ENCODE assay signal across 12 cellular contexts in genomic region chr5:40502736-40503135, GRCh38.
DNase-seq lines count a peak whose midpoint lies in the region; ATAC-seq, FAIRE-seq and TF ChIP-seq lines count a peak whose summit lies in the region.
"Had no signal": no experiment of that assay in that cellular context is flagged by ENCODE, and none has a peak within 500 bp of the region (broad histone marks: within the 10 kb centered on the region; RNA-seq: fewer than 3 reads in every experiment).

No MANE protein-coding gene starts in this region.

- H3K27ac Mint-ChIP-seq in osteocyte (ENCODE audit: unreplicated experiment): no peak overlapping the region

- H3K4me1 Mint-ChIP-seq in osteocyte (ENCODE audit: unreplicated experiment): peaks cover 1% of the 10 kb centered on the region

- TF ChIP-seq POLR2A in GM12892 (IDR thresholded peaks at IDR 0.05; ENCODE audit: low read depth, low read length): no peak

- no peak for FAIRE-seq in GM12892 (lab: Jason Lieb, UNC)

- H3K36me3 Mint-ChIP-seq in osteocyte (ENCODE audit: unreplicated experiment): no peaks in the 10 kb centered on the region

- TF ChIP-seq CTCF in osteocyte (IDR thresholded peaks at IDR 0.05): no peak

- no peaks in the 10 kb centered on the region for H3K27me3 Mint-ChIP-seq in osteocyte (ENCODE audit: unreplicated experiment)

- ATAC-seq in HG02973 (IDR thresholded peaks at IDR 0.05; ENCODE audit: unreplicated experiment): peak; percentile 81
- ATAC-seq in esophagus mucosa: no peak
- ATAC-seq in GM21515 (IDR thresholded peaks at IDR 0.05; ENCODE audit: unreplicated experiment): no peak

- peak; percentile 64 for DNase-seq in SIG-M5 treated with dmso at 0.1 percent for 504 hours (lab: John Stamatoyannopoulos, UW; ENCODE audit: unreplicated experiment)
- DNase-seq in SIG-M5 (lab: John Stamatoyannopoulos, UW): no peak
- peak; percentile 97 for DNase-seq in NOMO-1 treated with DMSO at 0.1 percent for 48 hours (lab: John Stamatoyannopoulos, UW; ENCODE audit: unreplicated experiment)
- no peak for DNase-seq in osteocyte (ENCODE audit: extremely low spot score, unreplicated experiment)
- no peak for DNase-seq in GM12892 (ENCODE audit: insufficient read length)
- DNase-seq: COR-L47, hypothalamus, NCI-H187, NCI-H82 had no signal

- no peaks in the 10 kb centered on the region for H3K9me3 Mint-ChIP-seq in osteocyte (ENCODE audit: unreplicated experiment)

- H3K4me3 Mint-ChIP-seq in osteocyte (ENCODE audit: unreplicated experiment): no peak overlapping the region

Comparison
In these comparisons a context has a peak if more than half of its experiments do, and no peak if none do; other contexts are left out.
1. DNase-seq: peak in SIG-M5 treated with dmso at 0.1 percent for 504 hours (single experiment) and NOMO-1 treated with DMSO at 0.1 percent for 48 hours (single experiment); none in SIG-M5 (single experiment), osteocyte (single experiment) and GM12892 (single experiment).